ENCODE assay signal across 17 cellular contexts in the genomic region with DNA sequence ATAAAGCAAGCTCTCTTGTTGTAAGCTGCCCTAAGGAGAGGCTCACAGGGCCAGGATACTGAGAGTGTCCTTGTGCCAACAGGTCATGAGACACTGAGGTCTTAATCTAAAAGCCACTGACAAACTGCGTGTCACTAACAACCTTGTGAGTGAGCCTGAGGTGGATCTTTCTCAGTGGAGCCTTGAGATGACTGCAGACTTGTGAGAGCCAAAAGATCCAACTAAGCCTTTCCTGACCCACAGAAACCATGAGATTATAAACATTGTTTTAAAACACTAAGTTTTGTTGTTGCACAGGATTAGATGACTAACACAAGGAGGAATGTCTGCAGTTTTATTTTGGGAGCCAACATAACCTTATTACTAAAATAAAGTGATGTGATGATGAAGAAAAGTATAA.
DNase-seq lines count a peak whose midpoint lies in the region; ATAC-seq and TF ChIP-seq lines count a peak whose summit lies in the region.
"Had no signal": no experiment of that assay in that cellular context is flagged by ENCODE, and none has a peak within 500 bp of the region (broad histone marks: within the 10 kb centered on the region; RNA-seq: fewer than 3 reads in every experiment).

No MANE protein-coding gene starts in this region.

- TF ChIP-seq CTCF in AG04449 (IDR thresholded peaks at IDR 0.05; ENCODE audit: insufficient read depth, low read length, missing control alignments) = no peak
- TF ChIP-seq CTCF in IMR-90 (conservative IDR thresholded peaks at IDR 0.05; ENCODE audit: low read depth, low read length) = no peak
- no peak for TF ChIP-seq CTCF in astrocyte of the spinal cord (IDR thresholded peaks at IDR 0.05; ENCODE audit: low read depth, low read length)
- TF ChIP-seq CTCF in left ventricle myocardium inferior (IDR thresholded peaks at IDR 0.05; ENCODE audit: borderline replicate concordance) = no peak

- H3K4me1 Mint-ChIP-seq in activated naive CD8-positive, alpha-beta T cell treated with anti-CD3 and anti-CD28 coated beads, Interleukin-2, amount 50 U/mL, for 24 hours = no peaks in the 10 kb centered on the region
- H3K4me1 Mint-ChIP-seq: B cell had no signal

- H3K4me2 ChIP-seq in IMR-90 (ENCODE audit: low read depth, low read length) = peak overlapping the region; percentile 55; the same call in 1 of the 2 replicates

- H4K5ac ChIP-seq in IMR-90 (ENCODE audit: low read depth, low read length) = no peak overlapping the region

- H3K4me3 ChIP-seq in AG04449 (ENCODE audit: low read depth, low read length) = no peak overlapping the region
- no peak overlapping the region for H3K4me3 ChIP-seq in IMR-90 (ENCODE audit: insufficient read depth, low read depth, low read length)
- H3K4me3 ChIP-seq in astrocyte of the spinal cord (ENCODE audit: low read depth, low read length) = no peak overlapping the region
- no peak overlapping the region for H3K4me3 ChIP-seq in left ventricle myocardium inferior
- H3K4me3 ChIP-seq: body of pancreas, lung had no signal

- H3K4me3 Mint-ChIP-seq in activated naive CD8-positive, alpha-beta T cell treated with anti-CD3 and anti-CD28 coated beads, Interleukin-2, amount 50 U/mL, for 24 hours = no peak overlapping the region
- H3K4me3 Mint-ChIP-seq: activated T-cell treated with anti-CD3 and anti-CD28 coated beads, Interleukin-2, amount 50 U/mL, for 24 hours; B cell; H9 had no signal

- POLR2A ChIA-PET in AG04449 (lab: Yijun Ruan, JAX) (no interaction called here), IMR-90 (lab: Charles Lee; ENCODE audit: unreplicated experiment) (no interaction called here)

- H3K56ac ChIP-seq in IMR-90 (ENCODE audit: extremely low read depth, insufficient read depth, low read length) = no peak overlapping the region

- H3K27ac ChIP-seq in IMR-90 (ENCODE audit: insufficient read depth, low read length) (no peak overlapping the region; the same call in 1 of the 2 replicates), left ventricle myocardium inferior (replicated peaks) (no peak overlapping the region)
- H3K27ac ChIP-seq: body of pancreas, neutrophil had no signal

- in situ Hi-C loops in IMR-90 (cut with MboI; ENCODE audit: low sequenced_read_pairs) = no loop called here
- in situ Hi-C loops in astrocyte of the spinal cord (cut with HindIII; ENCODE audit: low sequenced_read_pairs) = no loop called here

- H2AK9ac ChIP-seq in IMR-90 (replicated peaks; ENCODE audit: low read depth, low read length, poor library complexity) = no peak overlapping the region

- peak; percentile 23 for DNase-seq in AG04449 (ENCODE audit: low read depth, low spot score)
- DNase-seq in IMR-90 = peak; percentile 32
- DNase-seq in astrocyte of the spinal cord (ENCODE audit: low read depth, low spot score) = peak; percentile 66
- DNase-seq in islet precursor cell = peak; percentile 52
- no peak for DNase-seq in left ventricle myocardium inferior
- no peak for DNase-seq in OCI-M2 (lab: John Stamatoyannopoulos, UW; ENCODE audit: unreplicated experiment)
- no peak for DNase-seq in activated naive CD8-positive, alpha-beta T cell treated with anti-CD3 and anti-CD28 coated beads, Interleukin-2, amount 50 U/mL, for 24 hours
- DNase-seq: activated CD4-positive, CD25-positive, alpha-beta regulatory T cell; activated T-cell treated with anti-CD3 and anti-CD28 coated beads, Interleukin-2, amount 50 U/mL, for 24 hours; body of pancreas; H9; NCI-H1417 treated with DMSO at 0.1 percent for 48 hours; NCI-H526 treated with DMSO at 0.1 percent for 48 hours had no signal

- no peaks in the 10 kb centered on the region for H3K36me3 ChIP-seq in IMR-90 (ENCODE audit: control insufficient read depth, insufficient read depth, low read length)
- no peaks in the 10 kb centered on the region for H3K36me3 ChIP-seq in left ventricle myocardium inferior
- H3K36me3 ChIP-seq: neutrophil had no signal

- no peak overlapping the region for H3K9ac ChIP-seq in IMR-90 (ENCODE audit: low read depth, low read length)

- H2BK15ac ChIP-seq in IMR-90 (ENCODE audit: low read depth, low read length) = no peak overlapping the region

- H3K79me1 ChIP-seq in IMR-90 (ENCODE audit: low read depth in 1 of 2, low read length in 2 of 2) = no peaks in the 10 kb centered on the region

- no peak overlapping the region for H2BK5ac ChIP-seq in IMR-90 (ENCODE audit: low read depth, low read length, poor library complexity, severe bottlenecking)

- H4K91ac ChIP-seq in IMR-90 (ENCODE audit: insufficient read depth, low read depth, low read length) = no peak overlapping the region

- no peak for TF ChIP-seq POLR2A in IMR-90 (IDR thresholded peaks at IDR 0.05; ENCODE audit: low read depth, low read length)

- H2BK120ac ChIP-seq in IMR-90 (ENCODE audit: low read depth, low read length) = 0 out of 2 replicates have a peak overlapping the region, but pooled peaks have one; percentile 4

- H3K36me3 Mint-ChIP-seq in activated naive CD8-positive, alpha-beta T cell treated with anti-CD3 and anti-CD28 coated beads, Interleukin-2, amount 50 U/mL, for 24 hours (ENCODE audit: low read depth) = no peaks in the 10 kb centered on the region

- H3K27me3 ChIP-seq in IMR-90 (ENCODE audit: control insufficient read depth, insufficient read depth, low read length) (no peaks in the 10 kb centered on the region), left ventricle myocardium inferior (ENCODE audit: low read depth) (no peaks in the 10 kb centered on the region)
- H3K27me3 ChIP-seq: body of pancreas, neutrophil had no signal

- H3K9me3 ChIP-seq in IMR-90 (ENCODE audit: control insufficient read depth, insufficient read depth, low read length) (no peaks in the 10 kb centered on the region), left ventricle myocardium inferior (replicated peaks) (no peaks in the 10 kb centered on the region)
- H3K9me3 ChIP-seq: body of pancreas, neutrophil had no signal

- WGBS in IMR-90 (ENCODE audit: extremely low coverage in 2 of 2, insufficient read length in 1 of 2), 2 experiments = no CpG with 5 or more reads among the region's 1 CpG

- no peak for ATAC-seq in IMR-90 (ENCODE audit: low read depth)
- ATAC-seq in HG03039 (IDR thresholded peaks at IDR 0.05; ENCODE audit: unreplicated experiment) = no peak
- ATAC-seq in activated naive CD8-positive, alpha-beta T cell treated with anti-CD3 and anti-CD28 coated beads, Interleukin-2, amount 50 U/mL, for 24 hours = no peak
- ATAC-seq: body of pancreas had no signal

- no peak overlapping the region; the same call in 1 of the 2 replicates for H3K4ac ChIP-seq in IMR-90 (ENCODE audit: low read depth, low read length)

- no peak overlapping the region for H2AFZ ChIP-seq in IMR-90 (replicated peaks; ENCODE audit: low read length, poor library complexity)

- no peak overlapping the region for H3K27ac Mint-ChIP-seq in activated naive CD8-positive, alpha-beta T cell treated with anti-CD3 and anti-CD28 coated beads, Interleukin-2, amount 50 U/mL, for 24 hours
- H3K27ac Mint-ChIP-seq: activated T-cell treated with anti-CD3 and anti-CD28 coated beads, Interleukin-2, amount 50 U/mL, for 24 hours; B cell; H9 had no signal

- H3K4me1 ChIP-seq in IMR-90 (ENCODE audit: control insufficient read depth, insufficient read depth, low read length) = peaks cover 3% of the 10 kb centered on the region
- H3K4me1 ChIP-seq in left ventricle myocardium inferior = no peaks in the 10 kb centered on the region
- H3K4me1 ChIP-seq: body of pancreas had no signal

- BruUV-seq in IMR-90 (replicated peaks; lab: Mats Ljungman, UMichigan) = no TSS peak

- H2BK20ac ChIP-seq in IMR-90 (ENCODE audit: low read depth, low read length) = no peak overlapping the region; the same call in 1 of the 2 replicates

- intact Hi-C loops in IMR-90 (cut with micrococcal nuclease) (no loop called here), left ventricle myocardium inferior (cut with micrococcal nuclease) (no loop called here)

- no peaks in the 10 kb centered on the region for H3K27me3 Mint-ChIP-seq in activated naive CD8-positive, alpha-beta T cell treated with anti-CD3 and anti-CD28 coated beads, Interleukin-2, amount 50 U/mL, for 24 hours
- H3K27me3 Mint-ChIP-seq: B cell had no signal

- no peaks in the 10 kb centered on the region for H3K9me3 Mint-ChIP-seq in activated naive CD8-positive, alpha-beta T cell treated with anti-CD3 and anti-CD28 coated beads, Interleukin-2, amount 50 U/mL, for 24 hours
- H3K9me3 Mint-ChIP-seq: activated T-cell treated with anti-CD3 and anti-CD28 coated beads, Interleukin-2, amount 50 U/mL, for 24 hours; H9 had no signal

- dilution Hi-C loops in IMR-90 (cut with HindIII; ENCODE audit: low sequenced_read_pairs, unreplicated experiment) = no loop called here

- H2AK5ac ChIP-seq in IMR-90 (ENCODE audit: low read depth, low read length) = no peak overlapping the region

- H4K20me1 ChIP-seq in IMR-90 (ENCODE audit: insufficient read depth, low read length) = no peaks in the 10 kb centered on the region

- no peak overlapping the region for H4K8ac ChIP-seq in IMR-90 (ENCODE audit: low read depth in 2 of 2, low read length in 2 of 2)

- no peak for TF ChIP-seq RAD21 in IMR-90 (IDR thresholded peaks at IDR 0.05; ENCODE audit: low read length)

- H3K18ac ChIP-seq in IMR-90 (ENCODE audit: low read depth, low read length) = peak overlapping the region; percentile 44; the same call in 1 of the 2 replicates

- H3K14ac ChIP-seq in IMR-90 (replicated peaks; ENCODE audit: low read depth, low read length) = no peak overlapping the region

- H3K9me1 ChIP-seq in IMR-90 (ENCODE audit: insufficient read depth, low read length) = no peaks in the 10 kb centered on the region

- CTCF ChIA-PET in AG04449 (lab: Yijun Ruan, JAX) (no interaction called here), IMR-90 (lab: Yijun Ruan, JAX) (no interaction called here)

- no peak overlapping the region for H3K23ac ChIP-seq in IMR-90 (ENCODE audit: low read depth, low read length)

TF ChIP-seq in IMR-90, 13 proteins besides CTCF, POLR2A, EP300 and RAD21:
- TF ChIP-seq MAFK (IDR thresholded peaks at IDR 0.05; ENCODE audit: low read depth, low read length) (no peak), CEBPB (IDR thresholded peaks at IDR 0.05; ENCODE audit: low read depth, low read length) (no peak), FOS (IDR thresholded peaks at IDR 0.05; ENCODE audit: low read depth, low read length) (no peak)

Comparison
In these comparisons a context has a peak if more than half of its experiments do, and no peak if none do; other contexts are left out.
1. DNase-seq: peak in AG04449 (single experiment), IMR-90 (single experiment), astrocyte of the spinal cord (single experiment) and islet precursor cell (single experiment); none in left ventricle myocardium inferior (single experiment), OCI-M2 (single experiment) and activated naive CD8-positive, alpha-beta T cell treated with anti-CD3 and anti-CD28 coated beads, Interleukin-2, amount 50 U/mL, for 24 hours (single experiment).